In the genomic region with DNA sequence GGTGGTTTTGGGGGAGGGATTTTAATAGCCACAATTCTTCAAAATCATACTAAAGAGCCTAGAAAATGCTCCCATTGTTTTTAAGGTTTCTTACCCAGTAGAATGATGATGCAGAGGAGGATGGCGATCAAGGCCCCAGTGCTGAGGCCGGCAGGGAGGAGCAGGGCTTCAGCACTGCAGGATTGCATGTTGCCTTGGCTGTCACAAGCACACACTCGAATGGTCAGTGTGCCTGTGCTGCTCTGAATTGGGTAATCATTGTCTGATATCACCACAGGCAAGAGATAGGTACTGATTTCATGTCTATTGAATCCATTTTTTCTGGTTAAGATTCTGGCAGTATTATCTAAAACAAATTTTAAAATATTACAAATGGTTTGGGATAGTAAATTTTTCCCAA, we compare ENCODE assay signal across 11 cellular contexts.
A peak's percentile ranks its signal among the peaks of the same experiment; 100 is the strongest.
DNase-seq lines count a peak whose midpoint lies in the region.
"Had no signal": no experiment of that assay in that cellular context is flagged by ENCODE, and none has a peak within 500 bp of the region (broad histone marks: within the 10 kb centered on the region; RNA-seq: fewer than 3 reads in every experiment).

No MANE protein-coding gene starts in this region.

- DNase-seq in H4 (ENCODE audit: low spot score) (peak; percentile 57), M059J (ENCODE audit: low read depth) (peak; percentile 1), left kidney (ENCODE audit: low read depth, low spot score) (peak; percentile 15), renal cortical epithelial cell (ENCODE audit: low read depth) (peak; percentile 16), activated T-cell treated with anti-CD3 and anti-CD28 coated beads for 4 hours (no peak), GDM1 (lab: John Stamatoyannopoulos, UW) (no peak), HT-29 (ENCODE audit: low spot score) (no peak)
- DNase-seq: BE2C; CD4-positive, alpha-beta memory T cell; DMS79; EL had no signal

Comparison
In these comparisons a context has a peak if more than half of its experiments do, and no peak if none do; other contexts are left out.
1. DNase-seq: peak in H4 (single experiment), M059J (single experiment), left kidney (single experiment) and renal cortical epithelial cell (single experiment); none in activated T-cell treated with anti-CD3 and anti-CD28 coated beads for 4 hours (single experiment), GDM1 (single experiment) and HT-29 (single experiment).